ENCODE assay signal across 26 cellular contexts in genomic region chr1:109721046-109721445, GRCh38. TPM values are rescaled to one million over a fixed set of nuclear protein-coding genes. Genes with fewer than 3 reads are reported as not detected.
"Had no signal": no experiment of that assay in that cellular context is flagged by ENCODE, and none has a peak within 500 bp of the region (broad histone marks: within the 10 kb centered on the region; RNA-seq: fewer than 3 reads in every experiment).

No MANE protein-coding gene starts in this region.

- H3K27ac ChIP-seq: colonic mucosa, left ventricle myocardium inferior, prostate gland, right atrium auricular region, tibial nerve, uterus had no signal

- DNase-seq: activated CD4-positive, alpha-beta T cell treated with anti-CD3 and anti-CD28 coated beads, Interleukin-2, amount 10 ng/mL, durations not matched to agents 24 days and 14 days; activated CD8-positive, alpha-beta T cell treated with anti-CD3 and anti-CD28 coated beads for 36 hours; activated naive CD4-positive, alpha-beta T cell; activated naive CD8-positive, alpha-beta T cell treated with anti-CD3 and anti-CD28 coated beads for 36 hours; activated T-cell treated with anti-CD3 and anti-CD28 coated beads, Interleukin-2, amount 50 U/mL, for 1 hour; amygdala; colonic mucosa; hypothalamus; left ventricle myocardium inferior; mammary epithelial cell; naive B cell; stimulated activated CD4-positive, alpha-beta T cell treated with anti-CD3 and anti-CD28 coated beads, Interleukin-2, amount 100 ng/mL, for 24 hours; stimulated activated naive CD4-positive, alpha-beta T cell treated with Interleukin-2 at 50 U/mL for 16 hours; T-cell; uterus had no signal

- H3K9me3 ChIP-seq: colonic mucosa, left ventricle myocardium inferior, prostate gland, right atrium auricular region, tibial nerve, uterus had no signal

- H3K4me3 ChIP-seq: colonic mucosa, left ventricle myocardium inferior, prostate gland, right atrium auricular region, tibial nerve, uterus had no signal

- ATAC-seq: activated CD8-positive, alpha-beta T cell treated with anti-CD3 and anti-CD28 coated beads for 36 hours; activated T-helper 17 cell treated with anti-CD3 and anti-CD28 coated beads, Interleukin-2, amount 50 U/mL, for 72 hours; T-cell had no signal

- H3K27me3 ChIP-seq: colonic mucosa, right atrium auricular region, tibial nerve, uterus had no signal

- H3K36me3 ChIP-seq: colonic mucosa, left ventricle myocardium inferior, prostate gland, right atrium auricular region, tibial nerve, uterus had no signal

- H3K4me1 ChIP-seq: colonic mucosa, left ventricle myocardium inferior, prostate gland, right atrium auricular region had no signal

RNA-seq across cellular contexts. Expression of gene GSTM5, which starts 9.0 kb away (rescaled TPM):
- total RNA-seq: activated T-helper 17 cell treated with anti-CD3 and anti-CD28 coated beads, Interleukin-2, amount 50 U/mL, for 72 hours; epithelial cell of proximal tubule; kidney epithelial cell; mammary epithelial cell; mononuclear cell; osteocyte had no signal
- polyA plus RNA-seq: mammary epithelial cell had no signal

RNA-seq across cellular contexts. Expression of gene GSTM1, which starts 33.4 kb away (rescaled TPM):
- total RNA-seq: activated naive CD8-positive, alpha-beta T cell treated with anti-CD3 and anti-CD28 coated beads for 36 hours; epithelial cell of proximal tubule; left ventricle myocardium inferior; mononuclear cell; prostate gland had no signal
- polyA plus RNA-seq: mammary epithelial cell had no signal

RNA-seq across cellular contexts. Expression of gene EPS8L3, which starts 42.7 kb away (rescaled TPM):
- total RNA-seq: activated CD4-positive, alpha-beta T cell treated with anti-CD3 and anti-CD28 coated beads, Interleukin-2, amount 10 ng/mL, durations not matched to agents 24 days and 14 days; activated CD8-positive, alpha-beta T cell treated with anti-CD3 and anti-CD28 coated beads for 36 hours; activated naive CD8-positive, alpha-beta T cell treated with anti-CD3 and anti-CD28 coated beads for 36 hours; activated T-helper 17 cell treated with anti-CD3 and anti-CD28 coated beads, Interleukin-2, amount 50 U/mL, for 72 hours; cardiac septum; epithelial cell of proximal tubule; mammary epithelial cell; mononuclear cell; osteocyte; skeletal muscle tissue; subcutaneous adipose tissue; tibial nerve had no signal
- polyA plus RNA-seq: mammary epithelial cell had no signal
